33 cellular contexts compared by ENCODE assay signal in the genomic region with DNA sequence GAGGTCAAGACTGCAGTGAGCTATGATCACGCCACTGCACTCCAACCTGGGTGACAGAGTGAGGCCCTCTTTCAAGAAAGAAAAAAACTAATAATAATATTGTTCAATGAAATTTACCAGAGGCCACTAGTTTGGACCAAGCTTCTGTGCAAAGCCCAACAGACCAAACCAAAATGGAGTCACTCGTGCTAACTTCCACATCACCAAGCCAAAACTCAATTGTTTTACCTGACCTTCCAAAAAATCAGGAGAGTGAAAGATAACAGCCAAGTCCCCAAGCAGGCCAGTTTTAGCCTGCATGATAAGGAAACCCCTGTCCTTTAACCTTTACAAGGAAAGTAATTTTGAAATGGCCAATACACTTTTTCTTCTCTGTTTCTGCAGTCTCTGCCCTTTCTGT. TPM values are rescaled to one million over a fixed set of nuclear protein-coding genes. Genes with fewer than 3 reads are reported as not detected.
"Had no signal": no experiment of that assay in that cellular context is flagged by ENCODE, and none has a peak within 500 bp of the region (broad histone marks: within the 10 kb centered on the region; RNA-seq: fewer than 3 reads in every experiment).

No MANE protein-coding gene starts in this region.

- H3K27me3 Mint-ChIP-seq: natural killer cell treated with Interleukin-12 subunit alpha and Interleukin-12 subunit beta and Interleukin-15 and Interleukin-18, amount 100 ng/mL, for 72 hours; stimulated activated memory B cell treated with anti-CD40 and anti-IgM and Interleukin-4, amounts not matched to agents 10 μg/mL and 1 μg/mL and 100 μg/mL, for 72 hours; stimulated activated naive CD8-positive, alpha-beta T cell treated with anti-CD3 and anti-CD28 coated beads, Interleukin-15, amount 100 ng/mL, for 72 hours had no signal

- H3K27ac ChIP-seq: left lung, lower lobe of right lung, ovary, right atrium auricular region, right lobe of liver, tibial nerve, uterus had no signal

- H3K27me3 ChIP-seq: left lung, ovary, right atrium auricular region, right lobe of liver, tibial nerve, uterus had no signal

- H3K36me3 ChIP-seq: left lung, lower lobe of right lung, ovary, right atrium auricular region, right lobe of liver, tibial nerve, uterus had no signal

- H3K9me3 ChIP-seq: left lung, lower lobe of right lung, ovary, right atrium auricular region, right lobe of liver, tibial nerve, uterus had no signal

- ATAC-seq: left colon; left lung; natural killer cell treated with Interleukin-12 subunit alpha and Interleukin-12 subunit beta and Interleukin-15 and Interleukin-18, amount 100 ng/mL, for 72 hours; right lobe of liver; stimulated activated memory B cell treated with anti-CD40 and anti-IgM and Interleukin-4, amounts not matched to agents 10 μg/mL and 1 μg/mL and 100 μg/mL, for 72 hours; stimulated activated naive CD8-positive, alpha-beta T cell treated with anti-CD3 and anti-CD28 coated beads, Interleukin-15, amount 100 ng/mL, for 72 hours had no signal

- H3K36me3 Mint-ChIP-seq: immature natural killer cell; natural killer cell treated with Interleukin-12 subunit alpha and Interleukin-12 subunit beta and Interleukin-15 and Interleukin-18, amount 100 ng/mL, for 72 hours; stimulated activated memory B cell treated with anti-CD40 and anti-IgM and Interleukin-4, amounts not matched to agents 10 μg/mL and 1 μg/mL and 100 μg/mL, for 72 hours; type B pancreatic cell had no signal

- H3K9me3 Mint-ChIP-seq: immature natural killer cell; natural killer cell treated with Interleukin-12 subunit alpha and Interleukin-12 subunit beta and Interleukin-15 and Interleukin-18, amount 100 ng/mL, for 72 hours; stimulated activated memory B cell treated with anti-CD40 and anti-IgM and Interleukin-4, amounts not matched to agents 10 μg/mL and 1 μg/mL and 100 μg/mL, for 72 hours; stimulated activated naive CD8-positive, alpha-beta T cell treated with anti-CD3 and anti-CD28 coated beads, Interleukin-15, amount 100 ng/mL, for 72 hours; type B pancreatic cell had no signal

- H3K4me3 Mint-ChIP-seq: immature natural killer cell; natural killer cell treated with Interleukin-12 subunit alpha and Interleukin-12 subunit beta and Interleukin-15 and Interleukin-18, amount 100 ng/mL, for 72 hours; stimulated activated memory B cell treated with anti-CD40 and anti-IgM and Interleukin-4, amounts not matched to agents 10 μg/mL and 1 μg/mL and 100 μg/mL, for 72 hours; stimulated activated naive CD8-positive, alpha-beta T cell treated with anti-CD3 and anti-CD28 coated beads, Interleukin-15, amount 100 ng/mL, for 72 hours; type B pancreatic cell had no signal

- H3K27ac Mint-ChIP-seq: natural killer cell treated with Interleukin-12 subunit alpha and Interleukin-12 subunit beta and Interleukin-15 and Interleukin-18, amount 100 ng/mL, for 72 hours; progenitor cell of endocrine pancreas; stimulated activated memory B cell treated with anti-CD40 and anti-IgM and Interleukin-4, amounts not matched to agents 10 μg/mL and 1 μg/mL and 100 μg/mL, for 72 hours; stimulated activated naive CD8-positive, alpha-beta T cell treated with anti-CD3 and anti-CD28 coated beads, Interleukin-15, amount 100 ng/mL, for 72 hours; type B pancreatic cell had no signal

- H3K4me1 ChIP-seq: lower lobe of right lung, right atrium auricular region, right lobe of liver, uterus had no signal

- H3K4me3 ChIP-seq: left lung, lower lobe of right lung, ovary, right atrium auricular region, right lobe of liver, smooth muscle cell, tibial nerve, uterus had no signal

- DNase-seq: immature natural killer cell; left colon; left lung; lower lobe of right lung; mammary epithelial cell; mesenchymal stem cell; ovary; right lobe of liver; stimulated activated CD4-positive, alpha-beta T cell treated with anti-CD3 and anti-CD28 coated beads, Interleukin-1b, Interleukin-23, amount 100 ng/mL, for 48 hours; stimulated activated CD4-positive, alpha-beta T cell treated with anti-CD3 and anti-CD28 coated beads, Interleukin-2, amount 100 ng/mL, for 48 hours; stimulated activated CD4-positive, alpha-beta T cell treated with anti-CD3 and anti-CD28 coated beads, Interleukin-4, amount 100 ng/mL, for 4 hours; stimulated activated CD8-positive, alpha-beta memory T cell treated with anti-CD3 and anti-CD28 coated beads, Interleukin-4, amount 100 ng/mL, for 48 hours; stimulated activated naive CD4-positive, alpha-beta T cell treated with Interleukin-2 at 50 U/mL for 16 hours; stimulated activated naive CD8-positive, alpha-beta T cell treated with anti-CD3 and anti-CD28 coated beads, Interleukin-15, amount 100 ng/mL, for 72 hours; substantia nigra; uterus had no signal

RNA-seq across cellular contexts. Expression of a gene that starts 20.0 kb away (rescaled TPM):
- total RNA-seq: natural killer cell treated with Interleukin-12 subunit alpha and Interleukin-12 subunit beta and Interleukin-15 and Interleukin-18, amount 100 ng/mL, for 72 hours; pulmonary artery endothelial cell; skeletal muscle tissue had no signal
- polyA plus RNA-seq: neural cell had no signal

RNA-seq across cellular contexts. Expression of a gene that starts 30.7 kb away (rescaled TPM):
- total RNA-seq: kidney; left lung; liver; lower lobe of right lung; mammary epithelial cell; mucosa of gallbladder; natural killer cell treated with Interleukin-12 subunit alpha and Interleukin-12 subunit beta and Interleukin-15 and Interleukin-18, amount 100 ng/mL, for 72 hours; omental fat pad; ovary; progenitor cell of endocrine pancreas; pulmonary artery endothelial cell; renal cortical epithelial cell; right atrium auricular region; right lobe of liver; skeletal muscle tissue; smooth muscle cell; temporal lobe; tibial nerve; ureter; uterus had no signal
- polyA plus RNA-seq: immature natural killer cell, liver, mammary epithelial cell, neural cell, ovary, smooth muscle cell had no signal
